12 cellular contexts compared by ENCODE assay signal in genomic region chr12:26787125-26787495, GRCh38. TPM values are rescaled to one million over a fixed set of nuclear protein-coding genes. Genes with fewer than 3 reads are reported as not detected.
A peak's percentile ranks its signal among the peaks of the same experiment; 100 is the strongest.
DNase-seq lines count a peak whose midpoint lies in the region; ATAC-seq and TF ChIP-seq lines count a peak whose summit lies in the region.
"Had no signal": no experiment of that assay in that cellular context is flagged by ENCODE, and none has a peak within 500 bp of the region (broad histone marks: within the 10 kb centered on the region; RNA-seq: fewer than 3 reads in every experiment).

No MANE protein-coding gene starts in this region.

- H3K27me3 ChIP-seq in BJ (ENCODE audit: control insufficient read depth, insufficient read depth, low read length) (no peaks in the 10 kb centered on the region), neural progenitor cell (no peaks in the 10 kb centered on the region)

- H3K36me3 Mint-ChIP-seq in neural progenitor cell: peaks cover 2% of the 10 kb centered on the region
- H3K36me3 Mint-ChIP-seq in activated CD4-positive, alpha-beta T cell treated with anti-CD3 and anti-CD28 coated beads, Interleukin-2, amount 10 ng/mL, durations not matched to agents 24 days and 14 days (ENCODE audit: low read depth): peaks cover 40% of the 10 kb centered on the region

- no peaks in the 10 kb centered on the region for H3K4me1 ChIP-seq in neural progenitor cell

- DNase-seq in BJ (ENCODE audit: low read depth) (peak; percentile 37), RPMI7951 (ENCODE audit: low read depth) (peak; percentile 80), fibroblast of gingiva (ENCODE audit: low read depth) (peak; percentile 61), neural progenitor cell (ENCODE audit: low spot score) (peak; percentile 9), cortex of kidney (lab: John Stamatoyannopoulos, UW) (no peak)
- DNase-seq in stimulated activated CD4-positive, alpha-beta T cell treated with anti-CD3 and anti-CD28 coated beads, Interleukin-15, amount 100 ng/mL, for 24 hours: no peak
- DNase-seq in activated CD4-positive, alpha-beta T cell treated with anti-CD3 and anti-CD28 coated beads, Interleukin-2, amount 10 ng/mL, durations not matched to agents 24 days and 14 days: no peak
- DNase-seq: amygdala, DND-41, midbrain, NCI-H2029 had no signal

- no peaks in the 10 kb centered on the region for H3K79me2 ChIP-seq in neural progenitor cell (ENCODE audit: low read depth)

- H3K9me3 Mint-ChIP-seq in neural progenitor cell: peaks cover 9% of the 10 kb centered on the region
- H3K9me3 Mint-ChIP-seq in activated CD4-positive, alpha-beta T cell treated with anti-CD3 and anti-CD28 coated beads, Interleukin-2, amount 10 ng/mL, durations not matched to agents 24 days and 14 days: no peaks in the 10 kb centered on the region

- no peak overlapping the region for H3K4me2 ChIP-seq in neural progenitor cell

- POLR2A ChIA-PET in BJ (lab: Charles Lee): no interaction called here

- H3K36me3 ChIP-seq in BJ (ENCODE audit: control insufficient read depth, insufficient read depth, low read length) (no peaks in the 10 kb centered on the region), neural progenitor cell (no peaks in the 10 kb centered on the region)

- H3K27me3 Mint-ChIP-seq in neural progenitor cell (ENCODE audit: insufficient read depth, low read depth): peaks cover 2% of the 10 kb centered on the region
- no peaks in the 10 kb centered on the region for H3K27me3 Mint-ChIP-seq in activated CD4-positive, alpha-beta T cell treated with anti-CD3 and anti-CD28 coated beads, Interleukin-2, amount 10 ng/mL, durations not matched to agents 24 days and 14 days

- H4K20me1 ChIP-seq in neural progenitor cell (ENCODE audit: low read depth): no peaks in the 10 kb centered on the region

- H3F3A ChIP-seq in neural progenitor cell (ENCODE audit: low read depth): peaks cover 8% of the 10 kb centered on the region

- no peak for TF ChIP-seq CTCF in BJ (IDR thresholded peaks at IDR 0.05; ENCODE audit: insufficient read depth, low read depth, low read length)
- TF ChIP-seq CTCF in neural progenitor cell (IDR thresholded peaks at IDR 0.05): no peak

- no peak overlapping the region for H3K27ac ChIP-seq in neural progenitor cell

- H3K9ac ChIP-seq in neural progenitor cell: no peak overlapping the region

- H3K4me3 Mint-ChIP-seq in neural progenitor cell: no peak overlapping the region
- no peak overlapping the region for H3K4me3 Mint-ChIP-seq in activated CD4-positive, alpha-beta T cell treated with anti-CD3 and anti-CD28 coated beads, Interleukin-2, amount 10 ng/mL, durations not matched to agents 24 days and 14 days

- no peak overlapping the region for H2AFZ ChIP-seq in neural progenitor cell (replicated peaks)

- H3K4me3 ChIP-seq in BJ (ENCODE audit: low read depth, low read length) (no peak overlapping the region), neural progenitor cell (no peak overlapping the region)

- ATAC-seq in GM21576 (IDR thresholded peaks at IDR 0.05; ENCODE audit: unreplicated experiment): no peak

- H3K9me3 ChIP-seq in neural progenitor cell (ENCODE audit: low read depth): no peaks in the 10 kb centered on the region

- no peaks in the 10 kb centered on the region for H3K4me1 Mint-ChIP-seq in neural progenitor cell
- H3K4me1 Mint-ChIP-seq in activated CD4-positive, alpha-beta T cell treated with anti-CD3 and anti-CD28 coated beads, Interleukin-2, amount 10 ng/mL, durations not matched to agents 24 days and 14 days: peaks cover 21% of the 10 kb centered on the region

- no peak overlapping the region for H3K27ac Mint-ChIP-seq in neural progenitor cell
- no peak overlapping the region for H3K27ac Mint-ChIP-seq in activated CD4-positive, alpha-beta T cell treated with anti-CD3 and anti-CD28 coated beads, Interleukin-2, amount 10 ng/mL, durations not matched to agents 24 days and 14 days

- CTCF ChIA-PET in BJ (lab: Yijun Ruan, JAX): interaction anchor here (0.8 to 1.4 kb wide), 2 partner anchors 16 to 59 kb away, joined by 3 to 4 read pairs; no protein-coding TSS in a partner anchor

- intact Hi-C loops in activated CD4-positive, alpha-beta T cell treated with anti-CD3 and anti-CD28 coated beads, Interleukin-2, amount 10 ng/mL, durations not matched to agents 24 days and 14 days (cut with micrococcal nuclease): no loop called here

RNA-seq across cellular contexts. Expression of gene ITPR2, which starts 45.9 kb away (rescaled TPM):
- polyA plus RNA-seq in BJ (2011; rRNA removed): 3.5 and 6.1 TPM in 2 replicates
- polyA minus RNA-seq in BJ (2011; rRNA and poly(A)+ RNA removed): 10.9 and 13.6 TPM in 2 replicates
- total RNA-seq in RPMI7951 (2014; rRNA removed; shearing (Covaris generic)): 9.6 and 10.1 TPM in 2 replicates
- total RNA-seq in neural progenitor cell (ENCODE audit: low replicate concordance): 2.0 and 11.4 TPM in 2 replicates
- 46.0 and 46.2 TPM in 2 replicates for total RNA-seq in activated CD4-positive, alpha-beta T cell treated with anti-CD3 and anti-CD28 coated beads, Interleukin-2, amount 10 ng/mL, durations not matched to agents 24 days and 14 days

Comparison
In these comparisons a context has a peak if more than half of its experiments do, and no peak if none do; other contexts are left out.
1. DNase-seq: peak in BJ (single experiment), RPMI7951 (single experiment), fibroblast of gingiva (single experiment) and neural progenitor cell (single experiment); none in stimulated activated CD4-positive, alpha-beta T cell treated with anti-CD3 and anti-CD28 coated beads, Interleukin-15, amount 100 ng/mL, for 24 hours (single experiment), cortex of kidney (single experiment) and activated CD4-positive, alpha-beta T cell treated with anti-CD3 and anti-CD28 coated beads, Interleukin-2, amount 10 ng/mL, durations not matched to agents 24 days and 14 days (single experiment).